Comparison of ENCODE assay signal across 14 cellular contexts in genomic region chr6:139983555-139984276, GRCh38.
DNase-seq lines count a peak whose midpoint lies in the region; ATAC-seq and TF ChIP-seq lines count a peak whose summit lies in the region.
"Had no signal": no experiment of that assay in that cellular context is flagged by ENCODE, and none has a peak within 500 bp of the region (broad histone marks: within the 10 kb centered on the region; RNA-seq: fewer than 3 reads in every experiment).

No MANE protein-coding gene starts in this region.

- TF ChIP-seq CTCF in foreskin fibroblast (IDR thresholded peaks at IDR 0.05; ENCODE audit: low read depth, low read length) (no peak), natural killer cell (IDR thresholded peaks at IDR 0.05) (no peak)

- H3K27ac ChIP-seq in rectal smooth muscle tissue (ENCODE audit: low read depth, low read length) = peak overlapping the region; percentile 77

- H3K36me3 ChIP-seq in adipocyte (ENCODE audit: control insufficient read depth, insufficient read depth, low read length, severe bottlenecking) (no peaks in the 10 kb centered on the region), rectal smooth muscle tissue (ENCODE audit: control insufficient read depth, insufficient read depth, low read length) (no peaks in the 10 kb centered on the region)

- peaks cover 0 to 5% of the 10 kb centered on the region in 2 donors for H3K4me1 Mint-ChIP-seq in natural killer cell
- H3K4me1 Mint-ChIP-seq: CD4-positive, CD25-positive, alpha-beta regulatory T cell had no signal

- no peaks in the 10 kb centered on the region for H3K9me3 Mint-ChIP-seq in natural killer cell

- H3K4me1 ChIP-seq in adipocyte (ENCODE audit: control insufficient read depth, insufficient read depth, low read length) (peaks cover 41% of the 10 kb centered on the region), rectal smooth muscle tissue (ENCODE audit: control insufficient read depth, insufficient read depth, low read length) (peaks cover 22% of the 10 kb centered on the region)

- ATAC-seq in HG03342 (IDR thresholded peaks at IDR 0.05; ENCODE audit: unreplicated experiment) = no peak
- no peak for ATAC-seq in HG03135 (IDR thresholded peaks at IDR 0.05; ENCODE audit: unreplicated experiment)
- no peak for ATAC-seq in natural killer cell
- ATAC-seq: left colon had no signal

- no peak overlapping the region for H3K4me3 Mint-ChIP-seq in natural killer cell
- H3K4me3 Mint-ChIP-seq: CD4-positive, CD25-positive, alpha-beta regulatory T cell had no signal

- no peaks in the 10 kb centered on the region for H3K9me3 ChIP-seq in adipocyte (ENCODE audit: control insufficient read depth, low read length)

- intact Hi-C loops in natural killer cell (cut with micrococcal nuclease) = no loop called here

- H3K9ac ChIP-seq in adipocyte (ENCODE audit: low read length) (peak overlapping the region; percentile 80), rectal smooth muscle tissue (ENCODE audit: low read length) (no peak overlapping the region)

- DNase-seq in EH (ENCODE audit: low read depth) = peak; percentile 84
- DNase-seq in adipocyte (ENCODE audit: low read depth) = peak; percentile 49
- peak; percentile 93 to 95 for DNase-seq in foreskin fibroblast
- DNase-seq in natural killer cell = no peak
- DNase-seq in H4 (ENCODE audit: low spot score) = no peak
- DNase-seq: amygdala; CD4-positive, CD25-positive, alpha-beta regulatory T cell; left colon; NCI-H1436; stimulated activated CD8-positive, alpha-beta memory T cell treated with anti-CD3 and anti-CD28 coated beads, Interleukin-4, amount 100 ng/mL, for 48 hours; T-helper 2 cell had no signal

- peaks cover 0 to 5% of the 10 kb centered on the region in 2 donors for H3K27me3 Mint-ChIP-seq in natural killer cell (ENCODE audit: low read depth in 2 of 2)

- no peak overlapping the region for H3K27ac Mint-ChIP-seq in natural killer cell
- H3K27ac Mint-ChIP-seq: CD4-positive, CD25-positive, alpha-beta regulatory T cell had no signal

- H3K4me3 ChIP-seq in adipocyte (ENCODE audit: low read length) = peak overlapping the region; percentile 14
- H3K4me3 ChIP-seq in foreskin fibroblast (ENCODE audit: low read depth in 1 of 2, low read length in 2 of 2) = no peak overlapping the region
- no peak overlapping the region for H3K4me3 ChIP-seq in rectal smooth muscle tissue (ENCODE audit: low read length)

- no peaks in the 10 kb centered on the region for H3K36me3 Mint-ChIP-seq in natural killer cell
- H3K36me3 Mint-ChIP-seq: CD4-positive, CD25-positive, alpha-beta regulatory T cell had no signal

- no peaks in the 10 kb centered on the region for H3K27me3 ChIP-seq in adipocyte (replicated peaks; ENCODE audit: control insufficient read depth, insufficient read depth, low read length)
- no peaks in the 10 kb centered on the region for H3K27me3 ChIP-seq in rectal smooth muscle tissue (ENCODE audit: control insufficient read depth, insufficient read depth, low read length)

Comparison
In these comparisons a context has a peak if more than half of its experiments do, and no peak if none do; other contexts are left out.
1. DNase-seq: peak in EH (single experiment), adipocyte (single experiment) and foreskin fibroblast (2 of 2); none in natural killer cell (single experiment) and H4 (single experiment).